In the genomic region with DNA sequence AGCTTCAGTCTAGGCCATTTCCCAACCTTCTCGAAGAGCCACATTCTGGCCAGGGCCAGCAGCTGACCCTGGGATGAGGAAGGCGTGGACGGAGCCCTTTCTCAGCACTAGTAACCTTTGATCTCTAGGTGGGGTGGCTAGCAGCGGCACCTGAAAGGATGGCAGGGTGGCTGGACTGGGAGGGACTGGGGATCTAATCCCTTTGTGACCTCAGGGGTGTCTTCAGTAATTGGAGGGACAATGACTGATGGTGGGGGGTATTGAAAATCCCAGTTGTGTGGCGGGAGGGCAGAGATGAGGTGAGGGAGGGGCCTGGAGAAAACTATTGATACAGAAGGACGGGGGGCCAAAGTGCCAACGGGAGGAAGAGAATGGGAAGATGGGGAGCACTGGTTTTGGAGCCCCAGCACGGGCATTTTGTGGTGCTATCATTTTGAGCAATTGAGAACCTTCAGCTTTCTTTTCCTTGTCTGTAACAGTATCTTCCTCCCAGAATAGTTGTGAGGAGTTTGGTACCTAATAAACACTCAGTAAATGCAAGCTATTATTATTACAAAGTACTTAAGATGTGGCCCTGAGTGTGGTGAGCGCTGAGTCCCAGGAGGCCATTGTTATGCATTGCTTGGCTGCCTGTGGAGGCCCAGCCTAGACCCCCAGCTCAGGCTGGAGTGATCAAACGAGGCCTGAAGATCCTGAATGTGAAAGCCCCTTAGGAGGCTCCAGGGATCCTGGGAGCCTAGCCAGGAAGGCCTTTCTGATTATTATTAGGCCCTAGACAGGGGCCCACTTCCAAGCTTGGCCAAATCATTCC, we compare ENCODE assay signal across 2 cellular contexts.
TF ChIP-seq lines count a peak whose summit lies in the region.

No MANE protein-coding gene starts in this region.

TF ChIP-seq in HEK293, 187 proteins besides CTCF, POLR2A, EP300 and RAD21:
- TF ChIP-seq SP3 (tag by site-specific recombination; IDR thresholded peaks at IDR 0.05) (no peak), ZFP3 (tag by site-specific recombination; IDR thresholded peaks at IDR 0.05; ENCODE audit: low read depth) (no peak), ZNF23 (tag by site-specific recombination; IDR thresholded peaks at IDR 0.05; ENCODE audit: borderline replicate concordance) (no peak), GLIS1 (tag by site-specific recombination; IDR thresholded peaks at IDR 0.05) (peak; percentile 65), ZNF138 (tag by site-specific recombination; IDR thresholded peaks at IDR 0.05; ENCODE audit: borderline replicate concordance) (no peak)

TF ChIP-seq in GM12878, 131 proteins besides CTCF, POLR2A, EP300 and RAD21 (continues in another document):
- TF ChIP-seq, protein P1, sequence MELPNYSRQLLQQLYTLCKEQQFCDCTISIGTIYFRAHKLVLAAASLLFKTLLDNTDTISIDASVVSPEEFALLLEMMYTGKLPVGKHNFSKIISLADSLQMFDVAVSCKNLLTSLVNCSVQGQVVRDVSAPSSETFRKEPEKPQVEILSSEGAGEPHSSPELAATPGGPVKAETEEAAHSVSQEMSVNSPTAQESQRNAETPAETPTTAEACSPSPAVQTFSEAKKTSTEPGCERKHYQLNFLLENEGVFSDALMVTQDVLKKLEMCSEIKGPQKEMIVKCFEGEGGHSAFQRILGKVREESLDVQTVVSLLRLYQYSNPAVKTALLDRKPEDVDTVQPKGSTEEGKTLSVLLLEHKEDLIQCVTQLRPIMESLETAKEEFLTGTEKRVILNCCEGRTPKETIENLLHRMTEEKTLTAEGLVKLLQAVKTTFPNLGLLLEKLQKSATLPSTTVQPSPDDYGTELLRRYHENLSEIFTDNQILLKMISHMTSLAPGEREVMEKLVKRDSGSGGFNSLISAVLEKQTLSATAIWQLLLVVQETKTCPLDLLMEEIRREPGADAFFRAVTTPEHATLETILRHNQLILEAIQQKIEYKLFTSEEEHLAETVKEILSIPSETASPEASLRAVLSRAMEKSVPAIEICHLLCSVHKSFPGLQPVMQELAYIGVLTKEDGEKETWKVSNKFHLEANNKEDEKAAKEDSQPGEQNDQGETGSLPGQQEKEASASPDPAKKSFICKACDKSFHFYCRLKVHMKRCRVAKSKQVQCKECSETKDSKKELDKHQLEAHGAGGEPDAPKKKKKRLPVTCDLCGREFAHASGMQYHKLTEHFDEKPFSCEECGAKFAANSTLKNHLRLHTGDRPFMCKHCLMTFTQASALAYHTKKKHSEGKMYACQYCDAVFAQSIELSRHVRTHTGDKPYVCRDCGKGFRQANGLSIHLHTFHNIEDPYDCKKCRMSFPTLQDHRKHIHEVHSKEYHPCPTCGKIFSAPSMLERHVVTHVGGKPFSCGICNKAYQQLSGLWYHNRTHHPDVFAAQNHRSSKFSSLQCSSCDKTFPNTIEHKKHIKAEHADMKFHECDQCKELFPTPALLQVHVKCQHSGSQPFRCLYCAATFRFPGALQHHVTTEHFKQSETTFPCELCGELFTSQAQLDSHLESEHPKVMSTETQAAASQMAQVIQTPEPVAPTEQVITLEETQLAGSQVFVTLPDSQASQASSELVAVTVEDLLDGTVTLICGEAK (IDR thresholded peaks at IDR 0.05; ENCODE audit: borderline replicate concordance) = no peak
- TF ChIP-seq RUNX3 (IDR thresholded peaks at IDR 0.05; ENCODE audit: low read length) (peak; percentile 79), NKRF (conservative IDR thresholded peaks at IDR 0.05) (0 out of 2 replicates have a peak, but pooled peaks have one; percentile 25), MTA2 (IDR thresholded peaks at IDR 0.05; ENCODE audit: low read depth) (peak; percentile 60; the same call in 1 of the 2 replicates), YY1 (IDR thresholded peaks at IDR 0.05; ENCODE audit: low read depth, low read length) (0 out of 2 replicates have a peak, but pooled peaks have one; percentile 30), RCOR1 (conservative IDR thresholded peaks at IDR 0.05; ENCODE audit: low read depth, low read length) (no peak), EED (IDR thresholded peaks at IDR 0.05; ENCODE audit: low read depth) (0 out of 2 replicates have a peak, but pooled peaks have one; percentile 18), E4F1 (IDR thresholded peaks at IDR 0.05; ENCODE audit: borderline replicate concordance, partially characterized antibody) (no peak), JUNB (IDR thresholded peaks at IDR 0.05) (peak; percentile 47; the same call in 1 of the 2 replicates), JUND (IDR thresholded peaks at IDR 0.05; ENCODE audit: low read depth, low read length) (no peak), WRNIP1 (IDR thresholded peaks at IDR 0.05; ENCODE audit: borderline replicate concordance, low read depth, low read length) (no peak), TBL1XR1 (IDR thresholded peaks at IDR 0.05; ENCODE audit: low read depth, low read length) (no peak), ATF2 (IDR thresholded peaks at IDR 0.05; ENCODE audit: low read length) (no peak), NR2C1 (IDR thresholded peaks at IDR 0.05) (no peak), MEF2B (IDR thresholded peaks at IDR 0.05; ENCODE audit: partially characterized antibody, poor library complexity, severe bottlenecking) (peak; percentile 85), ZNF622 (IDR thresholded peaks at IDR 0.05) (no peak), RFX5 (IDR thresholded peaks at IDR 0.05; ENCODE audit: low read depth, low read length) (no peak), PRDM15 (CRISPR knock-in tag; IDR thresholded peaks at IDR 0.05) (no peak), MYB (IDR thresholded peaks at IDR 0.05; ENCODE audit: borderline replicate concordance, low read depth, low read length) (no peak), ZSCAN29 (IDR thresholded peaks at IDR 0.05) (no peak), BRCA1 (IDR thresholded peaks at IDR 0.05; ENCODE audit: low read depth, low read length) (no peak), MTA3 (IDR thresholded peaks at IDR 0.05; ENCODE audit: borderline replicate concordance, low read length) (no peak), IKZF1 (conservative IDR thresholded peaks at IDR 0.05) (peak; percentile 41; the same call in 1 of the 2 replicates), ZNF217 (IDR thresholded peaks at IDR 0.05) (0 out of 2 replicates have a peak, but pooled peaks have one; percentile 61), SIX5 (IDR thresholded peaks at IDR 0.05; ENCODE audit: low read depth, low read length, severe bottlenecking) (no peak), IRF4 (IDR thresholded peaks at IDR 0.05; ENCODE audit: low read depth, low read length) (peak; percentile 32; the same call in 1 of the 2 replicates), POU2F2 (IDR thresholded peaks at IDR 0.05; ENCODE audit: borderline replicate concordance, low read depth, low read length) (peak; percentile 53; the same call in 1 of the 3 replicates), RELB (IDR thresholded peaks at IDR 0.05; ENCODE audit: low read depth) (peak; percentile 7; the same call in 1 of the 2 replicates), NR2F1 (conservative IDR thresholded peaks at IDR 0.05) (0 out of 2 replicates have a peak, but pooled peaks have one; percentile 22), IKZF2 (IDR thresholded peaks at IDR 0.05) (0 out of 4 replicates have a peak, but pooled peaks of 1 of the 2 experiments have one; percentile 18), ZNF207 (IDR thresholded peaks at IDR 0.05; ENCODE audit: borderline replicate concordance) (no peak), RAD51 (IDR thresholded peaks at IDR 0.05) (no peak), SRF (IDR thresholded peaks at IDR 0.05; ENCODE audit: low read depth in 2 of 2, low read length in 2 of 2) (no peak), TCF7 (IDR thresholded peaks at IDR 0.05; ENCODE audit: borderline replicate concordance) (peak; percentile 88), CHD4 (IDR thresholded peaks at IDR 0.05) (no peak), BCL11A (IDR thresholded peaks at IDR 0.05; ENCODE audit: low read depth, low read length) (no peak), DPF2 (IDR thresholded peaks at IDR 0.05) (0 out of 2 replicates have a peak, but pooled peaks have one; percentile 52)
- TF ChIP-seq, protein P2, sequence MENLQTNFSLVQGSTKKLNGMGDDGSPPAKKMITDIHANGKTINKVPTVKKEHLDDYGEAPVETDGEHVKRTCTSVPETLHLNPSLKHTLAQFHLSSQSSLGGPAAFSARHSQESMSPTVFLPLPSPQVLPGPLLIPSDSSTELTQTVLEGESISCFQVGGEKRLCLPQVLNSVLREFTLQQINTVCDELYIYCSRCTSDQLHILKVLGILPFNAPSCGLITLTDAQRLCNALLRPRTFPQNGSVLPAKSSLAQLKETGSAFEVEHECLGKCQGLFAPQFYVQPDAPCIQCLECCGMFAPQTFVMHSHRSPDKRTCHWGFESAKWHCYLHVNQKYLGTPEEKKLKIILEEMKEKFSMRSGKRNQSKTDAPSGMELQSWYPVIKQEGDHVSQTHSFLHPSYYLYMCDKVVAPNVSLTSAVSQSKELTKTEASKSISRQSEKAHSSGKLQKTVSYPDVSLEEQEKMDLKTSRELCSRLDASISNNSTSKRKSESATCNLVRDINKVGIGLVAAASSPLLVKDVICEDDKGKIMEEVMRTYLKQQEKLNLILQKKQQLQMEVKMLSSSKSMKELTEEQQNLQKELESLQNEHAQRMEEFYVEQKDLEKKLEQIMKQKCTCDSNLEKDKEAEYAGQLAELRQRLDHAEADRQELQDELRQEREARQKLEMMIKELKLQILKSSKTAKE (IDR thresholded peaks at IDR 0.05; ENCODE audit: low read depth, poor library complexity, severe bottlenecking) = no peak
